In the genomic region with DNA sequence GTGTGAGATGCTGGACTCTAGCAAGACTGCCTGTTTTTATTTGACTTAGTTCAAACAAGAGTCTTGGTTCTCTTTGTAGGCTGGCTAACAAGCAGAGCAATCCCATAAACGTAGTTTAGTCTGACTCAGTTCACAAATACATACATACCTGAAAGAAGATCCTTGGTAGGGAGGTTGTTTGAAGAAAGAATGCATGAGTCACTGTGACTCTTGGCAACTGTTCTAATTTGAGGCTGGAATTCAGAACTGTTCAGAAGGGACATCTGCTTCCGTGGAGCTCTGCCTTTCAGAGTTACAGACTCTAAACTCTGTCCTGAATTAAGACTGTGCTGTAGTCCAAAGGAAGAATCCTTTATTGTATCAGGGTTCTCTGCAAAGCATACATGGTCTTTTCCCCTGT, we compare ENCODE assay signal across 9 cellular contexts. TPM values are rescaled to one million over a fixed set of nuclear protein-coding genes. Genes with fewer than 3 reads are reported as not detected.
DNase-seq lines count a peak whose midpoint lies in the region; ATAC-seq and TF ChIP-seq lines count a peak whose summit lies in the region.
"Had no signal": no experiment of that assay in that cellular context is flagged by ENCODE, and none has a peak within 500 bp of the region (broad histone marks: within the 10 kb centered on the region; RNA-seq: fewer than 3 reads in every experiment).

No MANE protein-coding gene starts in this region.

- TF ChIP-seq CTCF in fibroblast of mammary gland (conservative IDR thresholded peaks at IDR 0.05; ENCODE audit: control insufficient read depth, insufficient read depth, low read depth, low read length) (no peak), omental fat pad (IDR thresholded peaks at IDR 0.05) (no peak), spleen (IDR thresholded peaks at IDR 0.05 in 8 of 11, conservative IDR thresholded peaks at IDR 0.05 in 3 of 11) (no peak)

- H3K4me1 ChIP-seq in spleen, result no peaks in the 10 kb centered on the region

- no peaks in the 10 kb centered on the region for H3K27me3 ChIP-seq in spleen (replicated peaks in 1 of 7)

- H3K9me3 ChIP-seq in spleen, result no peaks in the 10 kb centered on the region

- peaks cover 0 to 62% (median 34%) of the 10 kb centered on the region in 6 donors for H3K36me3 ChIP-seq in spleen

- intact Hi-C loops in spleen (cut with DNase I; ENCODE audit: low total_unique reads), result no loop called here

- H3K27ac ChIP-seq in spleen, result no peak overlapping the region

- H3K4me3 ChIP-seq in fibroblast of mammary gland (ENCODE audit: control insufficient read depth, low read depth, low read length), result no peak overlapping the region
- no peak overlapping the region for H3K4me3 ChIP-seq in spleen

- WGBS in spleen, 5 donors, result 81 to 94% (median 85%) methylated on average over 2 of the region's 2 CpGs

- ATAC-seq in omental fat pad (ENCODE audit: low FRiP score) (peak; percentile 83), GM21447 (IDR thresholded peaks at IDR 0.05; ENCODE audit: unreplicated experiment) (no peak), GM21367 (IDR thresholded peaks at IDR 0.05; ENCODE audit: unreplicated experiment) (no peak)

- no peak for TF ChIP-seq POLR2A in spleen (IDR thresholded peaks at IDR 0.05)

- DNase-seq in DMS53 treated with DMSO at 0.1 percent for 48 hours (lab: John Stamatoyannopoulos, UW; ENCODE audit: unreplicated experiment) (peak; percentile 99), RPMI7951 (ENCODE audit: low read depth) (peak; percentile 97), fibroblast of mammary gland (ENCODE audit: low read depth) (peak; percentile 96), omental fat pad (ENCODE audit: low spot score) (no peak), spleen (no peak), activated gamma-delta T cell treated with Interleukin-2 at 50 U/mL for 16 hours (no peak)
- DNase-seq: stimulated activated CD4-positive, alpha-beta T cell treated with anti-CD3 and anti-CD28 coated beads, Interleukin-4, amount 100 ng/mL, for 1 hour had no signal

RNA-seq across cellular contexts. Expression of gene C2CD3, which starts 32.2 kb away (rescaled TPM):
- 11.8 and 16.1 TPM in 2 replicates for total RNA-seq in RPMI7951 (2014; rRNA removed; shearing (Covaris generic))
- total RNA-seq in omental fat pad (10 to 100 TPM; 17.5 to 34.0 (median 19.0) TPM), spleen (10 to 100 TPM; 26.6 to 49.2 (median 38.0) TPM)
- polyA plus RNA-seq in spleen, result 10 to 100 TPM in 1 of 3 donors, 1 to 10 TPM in 2; 5.7 to 11.0 (median 7.4) TPM

RNA-seq across cellular contexts. Expression of gene PPME1, which starts 32.5 kb away (rescaled TPM):
- 48.2 and 63.8 TPM in 2 replicates for total RNA-seq in RPMI7951 (2014; rRNA removed; shearing (Covaris generic))
- total RNA-seq in omental fat pad (10 to 100 TPM; 23.2 to 25.0 (median 23.8) TPM), spleen (10 to 100 TPM; 13.1 to 32.0 (median 23.7) TPM)
- 10 to 100 TPM in 1 of 3 donors, 1 to 10 TPM in 2; 5.9 to 10.1 (median 7.9) TPM for polyA plus RNA-seq in spleen

Comparison
In these comparisons a context has a peak if more than half of its experiments do, and no peak if none do; other contexts are left out.
1. DNase-seq: peak in DMS53 treated with DMSO at 0.1 percent for 48 hours (single experiment), RPMI7951 (single experiment) and fibroblast of mammary gland (single experiment); none in omental fat pad (single experiment), spleen (single experiment) and activated gamma-delta T cell treated with Interleukin-2 at 50 U/mL for 16 hours (single experiment).